Comparison of ENCODE assay signal across 8 cellular contexts in genomic region chr15:74322558-74323180, GRCh38. TPM values are rescaled to one million over a fixed set of nuclear protein-coding genes. Genes with fewer than 3 reads are reported as not detected.
DNase-seq lines count a peak whose midpoint lies in the region; ATAC-seq, FAIRE-seq and TF ChIP-seq lines count a peak whose summit lies in the region.

No MANE protein-coding gene starts in this region.

- TF ChIP-seq POLR2A in A549 (IDR thresholded peaks at IDR 0.05; ENCODE audit: low read length) (no peak), lower leg skin (IDR thresholded peaks at IDR 0.05) (no peak)

- no peak overlapping the region for H3K27ac ChIP-seq in A549
- no peak overlapping the region for H3K27ac ChIP-seq in colonic mucosa

- H3K9me3 ChIP-seq in A549 (no peaks in the 10 kb centered on the region), colonic mucosa (no peaks in the 10 kb centered on the region)

- H3K27me3 Mint-ChIP-seq in activated CD4-positive, alpha-beta T cell treated with anti-CD3 and anti-CD28 coated beads, Interleukin-2, amount 10 ng/mL, durations not matched to agents 24 days and 14 days, result peaks cover 9% of the 10 kb centered on the region

- peak; percentile 55 to 65 for DNase-seq in A549 (ENCODE audit: low read depth in 1 of 2, low spot score in 1 of 2)
- DNase-seq in GM18507 (ENCODE audit: extremely low spot score, insufficient read length, low read depth), result peak; percentile 56
- peak; percentile 51 for DNase-seq in NCI-H226
- DNase-seq in activated CD4-positive, alpha-beta T cell treated with anti-CD3 and anti-CD28 coated beads, Interleukin-2, amount 10 ng/mL, durations not matched to agents 24 days and 14 days, result peak; percentile 85
- DNase-seq in colonic mucosa, result peak; percentile 46
- DNase-seq in lower leg skin (ENCODE audit: low spot score in 2 of 2), result peak; percentile 31 to 93
- peak; percentile 25 for DNase-seq in stimulated activated CD8-positive, alpha-beta memory T cell treated with anti-CD3 and anti-CD28 coated beads, Interleukin-12 subunit alpha, Interleukin-12 subunit beta, amount 100 ng/mL, for 24 hours (ENCODE audit: extremely low read depth)

- H3K27ac Mint-ChIP-seq in activated CD4-positive, alpha-beta T cell treated with anti-CD3 and anti-CD28 coated beads, Interleukin-2, amount 10 ng/mL, durations not matched to agents 24 days and 14 days, result no peak overlapping the region

- CTCF ChIA-PET in A549 (lab: Yijun Ruan, JAX), result interaction anchor here (0.5 to 11.2 kb wide), 56 partner anchors 8 to 384 kb away, joined by 3 to 174 read pairs (median 4); partner anchors contain the start of genes ISLR and ISLR2

- WGBS in A549 (ENCODE audit: missing lambda C conversion rate), result 100% methylated on average over 1 of the region's 6 CpGs
- 24 to 26% methylated on average over 5 to 6 of the region's 6 CpGs for WGBS in lower leg skin, 2 donors

- no peak overlapping the region for H3K4me3 Mint-ChIP-seq in activated CD4-positive, alpha-beta T cell treated with anti-CD3 and anti-CD28 coated beads, Interleukin-2, amount 10 ng/mL, durations not matched to agents 24 days and 14 days

- no peaks in the 10 kb centered on the region for H3K4me1 Mint-ChIP-seq in activated CD4-positive, alpha-beta T cell treated with anti-CD3 and anti-CD28 coated beads, Interleukin-2, amount 10 ng/mL, durations not matched to agents 24 days and 14 days

- intact Hi-C loops in activated CD4-positive, alpha-beta T cell treated with anti-CD3 and anti-CD28 coated beads, Interleukin-2, amount 10 ng/mL, durations not matched to agents 24 days and 14 days (cut with micrococcal nuclease), result loop anchor here (1.0 kb wide), 2 partner anchors 195 to 349 kb away; no protein-coding TSS in a partner anchor
- intact Hi-C loops in colonic mucosa (cut with DNase I) (loop anchor here (5.0 kb wide), 1 partner anchor 195 kb away; no protein-coding TSS in a partner anchor), lower leg skin (cut with DNase I; ENCODE audit: low total_unique reads) (loop anchor here (10.0 kb wide), 2 partner anchors 358 to 952 kb away; no protein-coding TSS in a partner anchor)

- no peaks in the 10 kb centered on the region for H3K36me3 ChIP-seq in colonic mucosa

- no peak for FAIRE-seq in A549 (lab: Jason Lieb, UNC)
- FAIRE-seq in GM18507 (lab: Jason Lieb, UNC), result peak; percentile 91

- H3K4me2 ChIP-seq in A549, result no peak overlapping the region

- H3K4me1 ChIP-seq in A549 (peaks cover 8% of the 10 kb centered on the region; the same call in 2 of the 3 replicates), colonic mucosa (no peaks in the 10 kb centered on the region)

- POLR2A ChIA-PET in A549 (lab: Yijun Ruan, JAX), result no interaction called here

- no peak overlapping the region for H3K4me3 ChIP-seq in A549
- no peak overlapping the region for H3K4me3 ChIP-seq in colonic mucosa
- no peak overlapping the region for H3K4me3 ChIP-seq in lower leg skin (ENCODE audit: low read depth, poor library complexity, severe bottlenecking)

- no peaks in the 10 kb centered on the region for H3K36me3 Mint-ChIP-seq in activated CD4-positive, alpha-beta T cell treated with anti-CD3 and anti-CD28 coated beads, Interleukin-2, amount 10 ng/mL, durations not matched to agents 24 days and 14 days (ENCODE audit: low read depth)

- no peaks in the 10 kb centered on the region for H3K9me3 Mint-ChIP-seq in activated CD4-positive, alpha-beta T cell treated with anti-CD3 and anti-CD28 coated beads, Interleukin-2, amount 10 ng/mL, durations not matched to agents 24 days and 14 days

- TF ChIP-seq CTCF in A549 (IDR thresholded peaks at IDR 0.05), result peak; percentile 80
- TF ChIP-seq CTCF in colonic mucosa (IDR thresholded peaks at IDR 0.05), result peak; percentile 58
- TF ChIP-seq CTCF in lower leg skin (IDR thresholded peaks at IDR 0.05), result peak in 1 of 3 donors; percentile 52

- no peak for TF ChIP-seq EP300 in A549 (IDR thresholded peaks at IDR 0.05)

- H3K9ac ChIP-seq in colonic mucosa (ENCODE audit: low read depth in 2 of 2, low read length in 2 of 2), result no peak overlapping the region

- peak; percentile 93 to 95 for ATAC-seq in A549
- ATAC-seq in HG03108 (IDR thresholded peaks at IDR 0.05; ENCODE audit: unreplicated experiment), result no peak

- no peaks in the 10 kb centered on the region for H3K27me3 ChIP-seq in colonic mucosa

- peak; percentile 85 to 93 for TF ChIP-seq RAD21 in A549 (conservative IDR thresholded peaks at IDR 0.05 in 1 of 2, IDR thresholded peaks at IDR 0.05 in 1 of 2)

TF ChIP-seq in A549, 52 proteins besides CTCF, POLR2A, EP300 and RAD21:
- no peak for TF ChIP-seq PBX3 (IDR thresholded peaks at IDR 0.05)
- TF ChIP-seq SMC3 (IDR thresholded peaks at IDR 0.05), result peak; percentile 76
- TF ChIP-seq MAX (IDR thresholded peaks at IDR 0.05), result 0 out of 2 replicates have a peak, but pooled peaks have one; percentile 16
- no peak for TF ChIP-seq RNF2 (IDR thresholded peaks at IDR 0.05; ENCODE audit: borderline replicate concordance, low read depth)
- no peak for TF ChIP-seq E2F6 (IDR thresholded peaks at IDR 0.05; ENCODE audit: borderline replicate concordance, low read depth)

RNA-seq across cellular contexts. Expression of gene CYP11A1, which starts 44.8 kb away (rescaled TPM):
- polyA plus RNA-seq in A549 (2011; rRNA removed), result not detected in 2 replicates
- not detected in 2 replicates for polyA plus RNA-seq in A549 (2012; cell fraction: cytosol; rRNA removed)
- not detected in 2 replicates for polyA plus RNA-seq in A549 (2012; cell fraction: nucleus; rRNA removed)
- polyA plus RNA-seq in A549 (2017; fragmentation: RNase III; extraction: RNeasy Plus Mini Kit Qiagen cat#74134 plus additional on column Dnase treatment), result 0.06 TPM in 1 of 3 replicates, not detected in the others
- not detected in 2 replicates for polyA minus RNA-seq in A549 (2011; rRNA and poly(A)+ RNA removed)
- not detected in 2 replicates for total RNA-seq in activated CD4-positive, alpha-beta T cell treated with anti-CD3 and anti-CD28 coated beads, Interleukin-2, amount 10 ng/mL, durations not matched to agents 24 days and 14 days
- total RNA-seq in colonic mucosa, result 1 to 10 TPM in 1 of 2 donors, not detected in 1; 1.3 TPM
- under 1 TPM in 3 of 4 donors, not detected in 1; 0.34 to 0.75 (median 0.49) TPM for total RNA-seq in lower leg skin

Comparison
In these comparisons a context has a peak if more than half of its experiments do, and no peak if none do; other contexts are left out.
1. DNase-seq: peak in every context shown above with its lines; median percentile 85 in activated CD4-positive, alpha-beta T cell treated with anti-CD3 and anti-CD28 coated beads, Interleukin-2, amount 10 ng/mL, durations not matched to agents 24 days and 14 days; 62 in lower leg skin; 60 in A549; 56 in GM18507; 51 in NCI-H226; 46 in colonic mucosa; 25 in stimulated activated CD8-positive, alpha-beta memory T cell treated with anti-CD3 and anti-CD28 coated beads, Interleukin-12 subunit alpha, Interleukin-12 subunit beta, amount 100 ng/mL, for 24 hours.